ENCODE assay signal across 19 cellular contexts in genomic region chr14:39154594-39155189, GRCh38. TPM values are rescaled to one million over a fixed set of nuclear protein-coding genes. Genes with fewer than 3 reads are reported as not detected.
DNase-seq lines count a peak whose midpoint lies in the region; ATAC-seq, FAIRE-seq and TF ChIP-seq lines count a peak whose summit lies in the region.
"Had no signal": no experiment of that assay in that cellular context is flagged by ENCODE, and none has a peak within 500 bp of the region (broad histone marks: within the 10 kb centered on the region; RNA-seq: fewer than 3 reads in every experiment).

No MANE protein-coding gene starts in this region.

- intact Hi-C loops in HepG2 (cut with micrococcal nuclease; ENCODE audit: unreplicated experiment) (no loop called here), Caco-2 (cut with micrococcal nuclease; ENCODE audit: unreplicated experiment) (no loop called here)

- H3K4me1 ChIP-seq in HepG2 (ENCODE audit: insufficient read depth, low read length), result peaks cover 6% of the 10 kb centered on the region
- no peaks in the 10 kb centered on the region for H3K4me1 ChIP-seq in osteoblast (ENCODE audit: insufficient read depth, low read length)
- H3K4me1 ChIP-seq in Caco-2, result no peaks in the 10 kb centered on the region
- H3K4me1 ChIP-seq: BE2C had no signal

- peaks cover 28 to 76% of the 10 kb centered on the region in 2 experiments for H3K36me3 ChIP-seq in HepG2 (replicated peaks in 1 of 2; ENCODE audit: control insufficient read depth in 1 of 2, insufficient read depth in 2 of 2, low read length in 2 of 2)
- peaks cover 29% of the 10 kb centered on the region for H3K36me3 ChIP-seq in osteoblast (ENCODE audit: insufficient read depth, low read length)
- H3K36me3 ChIP-seq in Caco-2 (ENCODE audit: control insufficient read depth, insufficient read depth, low read length), result no peaks in the 10 kb centered on the region

- CTCF ChIA-PET in HepG2 (lab: Yijun Ruan, JAX; ENCODE audit: low intra/inter-chr PET ratio, low total read pairs), result no interaction called here
- CTCF ChIA-PET in Caco-2 (lab: Charles Lee), result no interaction called here

- TF ChIP-seq POLR2A in HepG2 (IDR thresholded peaks at IDR 0.05; ENCODE audit: insufficient read depth in 1 of 2, low read depth in 2 of 2, low read length in 2 of 2), result no peak

- no peaks in the 10 kb centered on the region for H3K27me3 Mint-ChIP-seq in Caco-2 (ENCODE audit: insufficient read depth, unreplicated experiment)
- H3K27me3 Mint-ChIP-seq: CD8-positive, alpha-beta memory T cell had no signal

- DNase-seq in GF-D8 (lab: John Stamatoyannopoulos, UW) (peak; percentile 76), HL-60 (ENCODE audit: low read depth in 1 of 2, low spot score in 1 of 2) (peak in 1 of 2 experiments; percentile 70), HepG2 (ENCODE audit: low spot score) (no peak), osteoblast (ENCODE audit: insufficient read length, low spot score, missing footprints) (peak; percentile 74), GOT3 (lab: John Stamatoyannopoulos, UW) (no peak), Caco-2 (no peak), G401 (ENCODE audit: low spot score) (no peak)
- DNase-seq: ACHN; BE2C; C1 segment of cervical spinal cord; CD4-positive, CD25-positive, alpha-beta regulatory T cell; CD8-positive, alpha-beta memory T cell; COR-L47; GDM1; H9 had no signal

- no peaks in the 10 kb centered on the region for H3K4me1 Mint-ChIP-seq in Caco-2 (ENCODE audit: low read depth, unreplicated experiment)
- H3K4me1 Mint-ChIP-seq: H9 had no signal

- H4K20me1 ChIP-seq in HepG2 (ENCODE audit: insufficient read depth, low read length), result no peaks in the 10 kb centered on the region
- H4K20me1 ChIP-seq in osteoblast (ENCODE audit: insufficient read depth, low read length), result no peaks in the 10 kb centered on the region

- peaks cover 30% of the 10 kb centered on the region for H3K36me3 Mint-ChIP-seq in Caco-2 (ENCODE audit: insufficient read depth, unreplicated experiment)

- POLR2A ChIA-PET in HepG2 (lab: Yijun Ruan, JAX), result interaction anchor here (2.9 to 9.6 kb wide), 2 partner anchors 16 to 20 kb away, joined by 8 to 122 read pairs; partner anchors contain the start of genes PNN and TRAPPC6B
- POLR2A ChIA-PET in Caco-2 (lab: Charles Lee), result no interaction called here

- H3K79me2 ChIP-seq in HepG2 (ENCODE audit: insufficient read depth, low read length) (no peaks in the 10 kb centered on the region), osteoblast (ENCODE audit: insufficient read depth, low read length) (peaks cover 3% of the 10 kb centered on the region)

- H3K4me2 ChIP-seq in HepG2 (ENCODE audit: low read depth, low read length), result no peak overlapping the region
- H3K4me2 ChIP-seq in osteoblast (ENCODE audit: insufficient read depth, low read length), result no peak overlapping the region

- H3K4me3 Mint-ChIP-seq in Caco-2 (ENCODE audit: unreplicated experiment), result no peak overlapping the region
- H3K4me3 Mint-ChIP-seq: CD4-positive, CD25-positive, alpha-beta regulatory T cell; CD8-positive, alpha-beta memory T cell; H9 had no signal

- no peak for TF ChIP-seq RAD21 in HepG2 (CRISPR knock-in tag; IDR thresholded peaks at IDR 0.05)

- H3K27me3 ChIP-seq in HL-60 (ENCODE audit: insufficient read depth, poor library complexity, severe bottlenecking) (no peaks in the 10 kb centered on the region), HepG2 (ENCODE audit: control insufficient read depth in 1 of 2, insufficient read depth in 2 of 2, low read length in 2 of 2) (no peaks in the 10 kb centered on the region), osteoblast (ENCODE audit: insufficient read depth, low read length) (no peaks in the 10 kb centered on the region), Caco-2 (replicated peaks; ENCODE audit: control insufficient read depth, insufficient read depth, low read length) (no peaks in the 10 kb centered on the region)
- H3K27me3 ChIP-seq: BE2C had no signal

- BruUV-seq in HepG2 (replicated peaks; lab: Mats Ljungman, UMichigan), result no TSS peak
- BruUV-seq in Caco-2 (replicated peaks; lab: Mats Ljungman, UMichigan), result no TSS peak

- H2AFZ ChIP-seq in HepG2 (ENCODE audit: low read length) (no peak overlapping the region), osteoblast (ENCODE audit: low read length) (no peak overlapping the region)

- H3K9ac ChIP-seq in HepG2 (ENCODE audit: insufficient read depth, low read depth, low read length), result no peak overlapping the region

- ATAC-seq in HepG2 (peak; percentile 61), GM21360 (IDR thresholded peaks at IDR 0.05; ENCODE audit: unreplicated experiment) (no peak)

- H3K9me3 Mint-ChIP-seq in Caco-2 (ENCODE audit: unreplicated experiment), result no peaks in the 10 kb centered on the region
- H3K9me3 Mint-ChIP-seq: CD4-positive, CD25-positive, alpha-beta regulatory T cell; CD8-positive, alpha-beta memory T cell; H9 had no signal

- peak overlapping the region; percentile 62 for H3K27ac ChIP-seq in HL-60 (replicated peaks)
- no peak overlapping the region for H3K27ac ChIP-seq in HepG2 (ENCODE audit: extremely low read length, insufficient read depth, low read length)
- H3K27ac ChIP-seq in osteoblast (ENCODE audit: low read depth, low read length), result no peak overlapping the region

- no peak overlapping the region for H3K27ac Mint-ChIP-seq in Caco-2 (ENCODE audit: unreplicated experiment)
- H3K27ac Mint-ChIP-seq: CD4-positive, CD25-positive, alpha-beta regulatory T cell; H9 had no signal

- TF ChIP-seq EP300 in HepG2 (IDR thresholded peaks at IDR 0.05; ENCODE audit: low read depth in 2 of 2, low read length in 2 of 2) (no peak), HepG2 (CRISPR knock-in tag; IDR thresholded peaks at IDR 0.05; ENCODE audit: borderline replicate concordance) (no peak)

- no peak for TF ChIP-seq CTCF in HL-60 (IDR thresholded peaks at IDR 0.05; ENCODE audit: insufficient read depth, low read length)
- no peak for TF ChIP-seq CTCF in HepG2 (CRISPR knock-in tag; IDR thresholded peaks at IDR 0.05)
- TF ChIP-seq CTCF in osteoblast (IDR thresholded peaks at IDR 0.05; ENCODE audit: extremely low read depth, low read depth, low read length), result no peak
- no peak for TF ChIP-seq CTCF in Caco-2 (IDR thresholded peaks at IDR 0.05; ENCODE audit: insufficient read depth in 1 of 2, low read depth in 1 of 2, low read length in 1 of 2, severe bottlenecking in 1 of 2, unreplicated experiment in 1 of 2)

- no peaks in the 10 kb centered on the region for H3K9me3 ChIP-seq in HepG2 (ENCODE audit: low read length)
- no peaks in the 10 kb centered on the region for H3K9me3 ChIP-seq in osteoblast (ENCODE audit: low read depth, low read length)
- no peaks in the 10 kb centered on the region for H3K9me3 ChIP-seq in Caco-2
- H3K9me3 ChIP-seq: BE2C had no signal

- in situ Hi-C loops in HepG2 (cut with HindIII; ENCODE audit: extremely low pct_ligation_motif_present, low pct_unique_long_range_greater_than_20kb) (no loop called here), G401 (cut with HindIII; ENCODE audit: low sequenced_read_pairs) (no loop called here)

- no peak for FAIRE-seq in HepG2 (lab: Jason Lieb, UNC)
- FAIRE-seq: A204.1, D721Med, H1 had no signal

- WGBS in HepG2 (ENCODE audit: low lambda C conversion rate), result 90% methylated on average over 9 of the region's 9 CpGs

- H3K4me3 ChIP-seq in HL-60 (replicated peaks; ENCODE audit: insufficient read depth, low read length) (no peak overlapping the region), HepG2 (replicated peaks in 1 of 3; ENCODE audit: insufficient read depth in 1 of 3, low read depth in 2 of 3, low read length in 3 of 3) (no peak overlapping the region), osteoblast (ENCODE audit: insufficient read depth, low read length) (no peak overlapping the region), Caco-2 (ENCODE audit: low read depth, low read length) (no peak overlapping the region)

RNA-seq across cellular contexts. Expression of gene TRAPPC6B, which starts 15.4 kb away (rescaled TPM):
- total RNA-seq in HepG2 (2016; rRNA removed; fragmentation: Illumina TruSeq; extraction: Trizol) (51.2 and 77.5 TPM in 2 replicates), osteoblast (25.6 and 26.8 TPM in 2 replicates), Caco-2 (2022) (28.3 and 28.6 TPM in 2 replicates)
- 9.2 and 9.8 TPM in 2 replicates for total RNA-seq in HepG2 (2016; cell fraction: cytosol; rRNA removed; fragmentation: Illumina TruSeq; extraction: Trizol; ENCODE audit: low read depth)
- total RNA-seq in HepG2 (2016; cell fraction: insoluble cytoplasmic fraction; rRNA removed; fragmentation: Illumina TruSeq; extraction: Trizol), result 48.6 and 74.0 TPM in 2 replicates
- total RNA-seq in HepG2 (2016; cell fraction: membrane; rRNA removed; fragmentation: Illumina TruSeq; extraction: Trizol), result 22.7 and 27.3 TPM in 2 replicates
- total RNA-seq in HepG2 (2016; cell fraction: nucleus; rRNA removed; fragmentation: Illumina TruSeq; extraction: Trizol), result 47.2 and 50.6 TPM in 2 replicates
- polyA plus RNA-seq in HepG2 (2011; rRNA removed), result 29.8 and 34.3 TPM in 2 replicates
- 19.3 and 27.7 TPM in 2 replicates for polyA plus RNA-seq in HepG2 (2011; cell fraction: cytosol; rRNA removed)
- polyA plus RNA-seq in HepG2 (2011; cell fraction: nucleus; rRNA removed), result 37.2 and 38.5 TPM in 2 replicates
- polyA plus RNA-seq in HepG2 (2012), result 35.0 and 40.6 TPM in 2 replicates
- 3.4 and 3.5 TPM in 2 replicates for polyA plus RNA-seq in HepG2 (2016; cell fraction: cytosol; fragmentation: Illumina TruSeq; extraction: Trizol; ENCODE audit: low read depth)
- 65.3 and 70.4 TPM in 2 replicates for polyA plus RNA-seq in HepG2 (2016; cell fraction: insoluble cytoplasmic fraction; fragmentation: Illumina TruSeq; extraction: Trizol; ENCODE audit: low read depth)
- polyA plus RNA-seq in HepG2 (2016; cell fraction: membrane; fragmentation: Illumina TruSeq; extraction: Trizol; ENCODE audit: low read depth), result 13.6 and 13.7 TPM in 2 replicates
- polyA plus RNA-seq in HepG2 (2016; cell fraction: nucleus; fragmentation: Illumina TruSeq; extraction: Trizol; ENCODE audit: insufficient read depth, low read depth), result 67.7 and 73.9 TPM in 2 replicates
- 12.1 and 22.6 TPM in 2 replicates for polyA minus RNA-seq in HepG2 (2011; rRNA and poly(A)+ RNA removed; ENCODE audit: low replicate concordance)
- polyA minus RNA-seq in HepG2 (2011; cell fraction: cytosol; rRNA and poly(A)+ RNA removed), result 23.4 and 31.4 TPM in 2 replicates
- polyA minus RNA-seq in HepG2 (2011; cell fraction: nucleus; rRNA and poly(A)+ RNA removed), result 55.9 and 62.2 TPM in 2 replicates
- total RNA-seq in G401 (2014; rRNA removed; shearing (Covaris generic)), result 9.4 and 11.0 TPM in 2 replicates

RNA-seq across cellular contexts. Expression of gene PNN, which starts 20.4 kb away (rescaled TPM):
- 110 and 214 TPM in 2 replicates for total RNA-seq in HepG2 (2016; rRNA removed; fragmentation: Illumina TruSeq; extraction: Trizol)
- total RNA-seq in HepG2 (2016; cell fraction: cytosol; rRNA removed; fragmentation: Illumina TruSeq; extraction: Trizol; ENCODE audit: low read depth), result 47.1 and 48.8 TPM in 2 replicates
- total RNA-seq in HepG2 (2016; cell fraction: insoluble cytoplasmic fraction; rRNA removed; fragmentation: Illumina TruSeq; extraction: Trizol), result 105 and 215 TPM in 2 replicates
- total RNA-seq in HepG2 (2016; cell fraction: membrane; rRNA removed; fragmentation: Illumina TruSeq; extraction: Trizol), result 22.0 and 26.0 TPM in 2 replicates
- total RNA-seq in HepG2 (2016; cell fraction: nucleus; rRNA removed; fragmentation: Illumina TruSeq; extraction: Trizol), result 407 and 445 TPM in 2 replicates
- 58.0 and 58.6 TPM in 2 replicates for polyA plus RNA-seq in HepG2 (2011; rRNA removed)
- polyA plus RNA-seq in HepG2 (2011; cell fraction: cytosol; rRNA removed), result 22.1 and 29.7 TPM in 2 replicates
- 315 and 430 TPM in 2 replicates for polyA plus RNA-seq in HepG2 (2011; cell fraction: nucleus; rRNA removed)
- polyA plus RNA-seq in HepG2 (2012), result 184 and 252 TPM in 2 replicates
- 4.4 and 5.0 TPM in 2 replicates for polyA plus RNA-seq in HepG2 (2016; cell fraction: cytosol; fragmentation: Illumina TruSeq; extraction: Trizol; ENCODE audit: low read depth)
- polyA plus RNA-seq in HepG2 (2016; cell fraction: insoluble cytoplasmic fraction; fragmentation: Illumina TruSeq; extraction: Trizol; ENCODE audit: low read depth), result 155 and 157 TPM in 2 replicates
- polyA plus RNA-seq in HepG2 (2016; cell fraction: membrane; fragmentation: Illumina TruSeq; extraction: Trizol; ENCODE audit: low read depth), result 13.0 and 14.4 TPM in 2 replicates
- 1,319 and 1,369 TPM in 2 replicates for polyA plus RNA-seq in HepG2 (2016; cell fraction: nucleus; fragmentation: Illumina TruSeq; extraction: Trizol; ENCODE audit: insufficient read depth, low read depth)
- polyA minus RNA-seq in HepG2 (2011; rRNA and poly(A)+ RNA removed; ENCODE audit: low replicate concordance), result 19.2 and 20.9 TPM in 2 replicates
- polyA minus RNA-seq in HepG2 (2011; cell fraction: cytosol; rRNA and poly(A)+ RNA removed), result 15.5 and 21.0 TPM in 2 replicates
- polyA minus RNA-seq in HepG2 (2011; cell fraction: nucleus; rRNA and poly(A)+ RNA removed), result 311 and 317 TPM in 2 replicates
- 11.5 and 13.4 TPM in 2 replicates for total RNA-seq in osteoblast
- 98.5 and 100 TPM in 2 replicates for total RNA-seq in Caco-2 (2022)
- 11.8 and 13.7 TPM in 2 replicates for total RNA-seq in G401 (2014; rRNA removed; shearing (Covaris generic))

RNA-seq across cellular contexts. Expression of gene GEMIN2, which starts 40.6 kb away (rescaled TPM):
- total RNA-seq in HepG2 (2016; rRNA removed; fragmentation: Illumina TruSeq; extraction: Trizol) (110 and 160 TPM in 2 replicates), osteoblast (15.3 and 24.2 TPM in 2 replicates), Caco-2 (2022) (26.3 and 31.4 TPM in 2 replicates)
- 22.5 and 24.2 TPM in 2 replicates for total RNA-seq in HepG2 (2016; cell fraction: cytosol; rRNA removed; fragmentation: Illumina TruSeq; extraction: Trizol; ENCODE audit: low read depth)
- 118 and 174 TPM in 2 replicates for total RNA-seq in HepG2 (2016; cell fraction: insoluble cytoplasmic fraction; rRNA removed; fragmentation: Illumina TruSeq; extraction: Trizol)
- 29.0 and 39.1 TPM in 2 replicates for total RNA-seq in HepG2 (2016; cell fraction: membrane; rRNA removed; fragmentation: Illumina TruSeq; extraction: Trizol)
- total RNA-seq in HepG2 (2016; cell fraction: nucleus; rRNA removed; fragmentation: Illumina TruSeq; extraction: Trizol), result 61.9 and 71.2 TPM in 2 replicates
- 33.8 and 54.8 TPM in 2 replicates for polyA plus RNA-seq in HepG2 (2011; rRNA removed)
- 31.5 and 34.6 TPM in 2 replicates for polyA plus RNA-seq in HepG2 (2011; cell fraction: cytosol; rRNA removed)
- 39.5 and 46.0 TPM in 2 replicates for polyA plus RNA-seq in HepG2 (2011; cell fraction: nucleus; rRNA removed)
- 18.1 and 33.2 TPM in 2 replicates for polyA plus RNA-seq in HepG2 (2012)
- 9.8 and 9.9 TPM in 2 replicates for polyA plus RNA-seq in HepG2 (2016; cell fraction: cytosol; fragmentation: Illumina TruSeq; extraction: Trizol; ENCODE audit: low read depth)
- 134 and 143 TPM in 2 replicates for polyA plus RNA-seq in HepG2 (2016; cell fraction: insoluble cytoplasmic fraction; fragmentation: Illumina TruSeq; extraction: Trizol; ENCODE audit: low read depth)
- polyA plus RNA-seq in HepG2 (2016; cell fraction: membrane; fragmentation: Illumina TruSeq; extraction: Trizol; ENCODE audit: low read depth), result 15.6 and 17.8 TPM in 2 replicates
- 90.7 and 93.9 TPM in 2 replicates for polyA plus RNA-seq in HepG2 (2016; cell fraction: nucleus; fragmentation: Illumina TruSeq; extraction: Trizol; ENCODE audit: insufficient read depth, low read depth)
- 9.5 and 15.9 TPM in 2 replicates for polyA minus RNA-seq in HepG2 (2011; rRNA and poly(A)+ RNA removed; ENCODE audit: low replicate concordance)
- 14.1 and 16.6 TPM in 2 replicates for polyA minus RNA-seq in HepG2 (2011; cell fraction: cytosol; rRNA and poly(A)+ RNA removed)
- 42.9 and 52.1 TPM in 2 replicates for polyA minus RNA-seq in HepG2 (2011; cell fraction: nucleus; rRNA and poly(A)+ RNA removed)
- 56.0 and 63.7 TPM in 2 replicates for total RNA-seq in G401 (2014; rRNA removed; shearing (Covaris generic))

RNA-seq across cellular contexts. Expression of gene SEC23A, which starts 51.7 kb away (rescaled TPM):
- total RNA-seq in HepG2 (2016; rRNA removed; fragmentation: Illumina TruSeq; extraction: Trizol) (887 and 1,365 TPM in 2 replicates), osteoblast (322 and 326 TPM in 2 replicates), Caco-2 (2022) (90.2 and 108 TPM in 2 replicates)
- total RNA-seq in HepG2 (2016; cell fraction: cytosol; rRNA removed; fragmentation: Illumina TruSeq; extraction: Trizol; ENCODE audit: low read depth), result 59.6 and 60.8 TPM in 2 replicates
- total RNA-seq in HepG2 (2016; cell fraction: insoluble cytoplasmic fraction; rRNA removed; fragmentation: Illumina TruSeq; extraction: Trizol), result 902 and 1,277 TPM in 2 replicates
- total RNA-seq in HepG2 (2016; cell fraction: membrane; rRNA removed; fragmentation: Illumina TruSeq; extraction: Trizol), result 219 and 221 TPM in 2 replicates
- 448 and 490 TPM in 2 replicates for total RNA-seq in HepG2 (2016; cell fraction: nucleus; rRNA removed; fragmentation: Illumina TruSeq; extraction: Trizol)
- polyA plus RNA-seq in HepG2 (2011; rRNA removed), result 372 and 403 TPM in 2 replicates
- polyA plus RNA-seq in HepG2 (2011; cell fraction: cytosol; rRNA removed), result 263 and 365 TPM in 2 replicates
- 164 TPM in 2 replicates for polyA plus RNA-seq in HepG2 (2011; cell fraction: nucleus; rRNA removed)
- 336 and 361 TPM in 2 replicates for polyA plus RNA-seq in HepG2 (2012)
- 11.9 and 12.8 TPM in 2 replicates for polyA plus RNA-seq in HepG2 (2016; cell fraction: cytosol; fragmentation: Illumina TruSeq; extraction: Trizol; ENCODE audit: low read depth)
- 491 and 533 TPM in 2 replicates for polyA plus RNA-seq in HepG2 (2016; cell fraction: insoluble cytoplasmic fraction; fragmentation: Illumina TruSeq; extraction: Trizol; ENCODE audit: low read depth)
- 53.5 and 58.9 TPM in 2 replicates for polyA plus RNA-seq in HepG2 (2016; cell fraction: membrane; fragmentation: Illumina TruSeq; extraction: Trizol; ENCODE audit: low read depth)
- 175 and 191 TPM in 2 replicates for polyA plus RNA-seq in HepG2 (2016; cell fraction: nucleus; fragmentation: Illumina TruSeq; extraction: Trizol; ENCODE audit: insufficient read depth, low read depth)
- 120 and 863 TPM in 2 replicates for polyA minus RNA-seq in HepG2 (2011; rRNA and poly(A)+ RNA removed; ENCODE audit: low replicate concordance)
- 860 and 1,029 TPM in 2 replicates for polyA minus RNA-seq in HepG2 (2011; cell fraction: cytosol; rRNA and poly(A)+ RNA removed)
- 974 and 1,148 TPM in 2 replicates for polyA minus RNA-seq in HepG2 (2011; cell fraction: nucleus; rRNA and poly(A)+ RNA removed)
- 243 and 278 TPM in 2 replicates for total RNA-seq in G401 (2014; rRNA removed; shearing (Covaris generic))

Comparison
In these comparisons a context has a peak if more than half of its experiments do, and no peak if none do; other contexts are left out.
1. DNase-seq: peak in GF-D8 (single experiment) and osteoblast (single experiment); none in HepG2 (single experiment), GOT3 (single experiment), Caco-2 (0 of 2) and G401 (single experiment).